In genomic region chr12:82867782-82868505, GRCh38 we compare ENCODE assay signal across 19 cellular contexts.
"Had no signal": no experiment of that assay in that cellular context is flagged by ENCODE, and none has a peak within 500 bp of the region (broad histone marks: within the 10 kb centered on the region; RNA-seq: fewer than 3 reads in every experiment).

No MANE protein-coding gene starts in this region.

- H3K36me3 ChIP-seq: tibial artery, vagina had no signal

- FAIRE-seq: colon had no signal

- H3K9me3 ChIP-seq: tibial artery, vagina had no signal

- ATAC-seq: natural killer cell treated with Interleukin-12 subunit alpha and Interleukin-12 subunit beta and Interleukin-15 and Interleukin-18, amount 100 ng/mL, for 72 hours had no signal

- H3K27me3 ChIP-seq: tibial artery, vagina had no signal

- H3K4me3 ChIP-seq: lung, tibial artery, vagina had no signal

- H3K27ac ChIP-seq: epithelial cell of prostate, tibial artery, vagina had no signal

- DNase-seq: activated B cell treated with CpG ODN at 0.5 μM for 24 hours; activated CD4-positive, alpha-beta memory T cell treated with anti-CD3 and anti-CD28 coated beads for 36 hours; activated CD4-positive, alpha-beta T cell treated with anti-CD3 and anti-CD28 coated beads for 4 hours; activated T-cell treated with anti-CD3 and anti-CD28 coated beads for 4 hours; endodermal cell; foreskin fibroblast; hippocampal formation; islet precursor cell; nucleus accumbens; stimulated activated CD4-positive, alpha-beta T cell treated with anti-CD3 and anti-CD28 coated beads, Interleukin-12 subunit alpha, Interleukin-12 subunit beta, amount 100 ng/mL, for 4 hours; stimulated activated CD4-positive, alpha-beta T cell treated with anti-CD3 and anti-CD28 coated beads, Interleukin-1b, Interleukin-23, amount 100 ng/mL, for 48 hours; stimulated activated CD8-positive, alpha-beta memory T cell treated with anti-CD3 and anti-CD28 coated beads, Interleukin-4, amount 100 ng/mL, for 48 hours; stimulated activated naive CD4-positive, alpha-beta T cell; tibial artery had no signal

- H3K4me1 ChIP-seq: tibial artery had no signal
